ENCODE assay signal across 21 cellular contexts in genomic region chr14:93676416-93676958, GRCh38.
"Had no signal": no experiment of that assay in that cellular context is flagged by ENCODE, and none has a peak within 500 bp of the region (broad histone marks: within the 10 kb centered on the region; RNA-seq: fewer than 3 reads in every experiment).

No MANE protein-coding gene starts in this region.

- H3K27ac ChIP-seq: ascending aorta, coronary artery, uterus, WERI-Rb-1 had no signal

- H3K36me3 Mint-ChIP-seq: activated naive CD4-positive, alpha-beta T cell treated with anti-CD3 and anti-CD28 coated beads, Interleukin-2, amount 50 U/mL, for 24 hours had no signal

- H3K4me1 Mint-ChIP-seq: activated naive CD4-positive, alpha-beta T cell treated with anti-CD3 and anti-CD28 coated beads, Interleukin-2, amount 50 U/mL, for 24 hours; nephron had no signal

- H3K27ac Mint-ChIP-seq: activated naive CD4-positive, alpha-beta T cell treated with anti-CD3 and anti-CD28 coated beads, Interleukin-2, amount 50 U/mL, for 24 hours; nephron had no signal

- H3K36me3 ChIP-seq: ascending aorta, tibial nerve, uterus had no signal

- H3K27me3 ChIP-seq: ascending aorta, tibial nerve, uterus had no signal

- H3K4me3 ChIP-seq: ascending aorta, coronary artery, lung, tibial nerve, uterus had no signal

- H3K4me3 Mint-ChIP-seq: activated naive CD4-positive, alpha-beta T cell treated with anti-CD3 and anti-CD28 coated beads, Interleukin-2, amount 50 U/mL, for 24 hours; nephron had no signal

- H3K9me3 ChIP-seq: ascending aorta, tibial nerve, uterus had no signal

- DNase-seq: activated CD4-positive, alpha-beta T cell treated with anti-CD3 and anti-CD28 coated beads for 1 hour; activated CD8-positive, alpha-beta memory T cell treated with anti-CD3 and anti-CD28 coated beads for 24 hours; activated CD8-positive, alpha-beta memory T cell treated with anti-CD3 and anti-CD28 coated beads, Interleukin-2, amount 50 U/mL, for 48 hours; activated effector memory CD4-positive, alpha-beta T cell treated with Interleukin-2 at 50 U/mL for 16 hours; activated T-cell treated with anti-CD3 and anti-CD28 coated beads, Interleukin-2, amount 50 U/mL, for 48 hours; erythroblast; foreskin melanocyte; glutamatergic neuron; midbrain; occipital lobe; stimulated activated CD4-positive, alpha-beta T cell treated with anti-CD3 and anti-CD28 coated beads, Interleukin-12 subunit alpha, Interleukin-12 subunit beta, amount 100 ng/mL, for 4 hours; stimulated activated CD4-positive, alpha-beta T cell treated with anti-CD3 and anti-CD28 coated beads, Interleukin-1b, Interleukin-23, amount 100 ng/mL, for 48 hours; stimulated activated naive CD8-positive, alpha-beta T cell treated with anti-CD3 and anti-CD28 coated beads, Interleukin-15, Interleukin-2, amounts not matched to agents 100 U/mL and 50 U/mL, for 24 hours; uterus; WERI-Rb-1 had no signal

- H3K9me3 Mint-ChIP-seq: activated naive CD4-positive, alpha-beta T cell treated with anti-CD3 and anti-CD28 coated beads, Interleukin-2, amount 50 U/mL, for 24 hours; nephron had no signal

- H3K4me1 ChIP-seq: ascending aorta, tibial nerve, uterus had no signal
